ENCODE assay signal across 26 cellular contexts in genomic region chr7:101678138-101678479, GRCh38. TPM values are rescaled to one million over a fixed set of nuclear protein-coding genes. Genes with fewer than 3 reads are reported as not detected.
"Had no signal": no experiment of that assay in that cellular context is flagged by ENCODE, and none has a peak within 500 bp of the region (broad histone marks: within the 10 kb centered on the region; RNA-seq: fewer than 3 reads in every experiment).

No MANE protein-coding gene starts in this region.

- H3K27ac Mint-ChIP-seq: endodermal cell; naive B cell; stimulated activated naive B cell treated with anti-CD40 and anti-IgM and Interleukin-4, amounts not matched to agents 10 μg/mL and 1 μg/mL and 100 μg/mL, for 72 hours; stimulated activated naive CD8-positive, alpha-beta T cell treated with anti-CD3 and anti-CD28 coated beads, Interleukin-15, amount 100 ng/mL, for 72 hours had no signal

- H3K9me3 Mint-ChIP-seq: stimulated activated naive CD8-positive, alpha-beta T cell treated with anti-CD3 and anti-CD28 coated beads, Interleukin-15, amount 100 ng/mL, for 72 hours had no signal

- H3K27me3 Mint-ChIP-seq: naive B cell; stimulated activated naive CD8-positive, alpha-beta T cell treated with anti-CD3 and anti-CD28 coated beads, Interleukin-15, amount 100 ng/mL, for 72 hours had no signal

- H3K36me3 ChIP-seq: heart left ventricle, tibial nerve, upper lobe of right lung, vagina had no signal

- H3K36me3 Mint-ChIP-seq: stimulated activated naive B cell treated with anti-CD40 and anti-IgM and Interleukin-4, amounts not matched to agents 10 μg/mL and 1 μg/mL and 100 μg/mL, for 72 hours had no signal

- H3K4me3 ChIP-seq: heart left ventricle, psoas muscle, testis, tibial nerve, upper lobe of right lung, vagina had no signal

- H3K9me3 ChIP-seq: psoas muscle, testis, upper lobe of right lung, vagina had no signal

- H3K27ac ChIP-seq: heart left ventricle, psoas muscle, testis, tibial nerve, upper lobe of right lung, vagina had no signal

- DNase-seq: effector CD4-positive, alpha-beta T cell; endodermal cell; foreskin melanocyte; hippocampal formation; left colon; naive B cell; nephron progenitor cell; retina; stimulated activated CD4-positive, alpha-beta T cell treated with anti-CD3 and anti-CD28 coated beads, Interleukin-2, amount 100 ng/mL, for 24 hours; stimulated activated CD4-positive, alpha-beta T cell treated with anti-CD3 and anti-CD28 coated beads, Interleukin-4, amount 100 ng/mL, for 4 hours; stimulated activated naive B cell treated with anti-CD40 and anti-IgM and Interleukin-4, amounts not matched to agents 10 μg/mL and 1 μg/mL and 100 μg/mL, for 72 hours; stimulated activated naive CD8-positive, alpha-beta T cell treated with anti-CD3 and anti-CD28 coated beads, Interleukin-15, amount 100 ng/mL, for 72 hours; testis; upper lobe of right lung had no signal

- H3K27me3 ChIP-seq: heart left ventricle, testis, tibial nerve, upper lobe of right lung, vagina had no signal

- H3K4me1 Mint-ChIP-seq: endodermal cell; naive B cell; stimulated activated naive B cell treated with anti-CD40 and anti-IgM and Interleukin-4, amounts not matched to agents 10 μg/mL and 1 μg/mL and 100 μg/mL, for 72 hours; stimulated activated naive CD8-positive, alpha-beta T cell treated with anti-CD3 and anti-CD28 coated beads, Interleukin-15, amount 100 ng/mL, for 72 hours had no signal

- H3K4me3 Mint-ChIP-seq: endodermal cell; naive B cell; nephron progenitor cell; stimulated activated naive B cell treated with anti-CD40 and anti-IgM and Interleukin-4, amounts not matched to agents 10 μg/mL and 1 μg/mL and 100 μg/mL, for 72 hours; stimulated activated naive CD8-positive, alpha-beta T cell treated with anti-CD3 and anti-CD28 coated beads, Interleukin-15, amount 100 ng/mL, for 72 hours had no signal

RNA-seq across cellular contexts. Expression of gene MYL10, which starts 49.0 kb away (rescaled TPM):
- total RNA-seq: dermis microvascular lymphatic vessel endothelial cell, endodermal cell, heart left ventricle, kidney epithelial cell, left colon, left ventricle myocardium superior, lung microvascular endothelial cell, omental fat pad, psoas muscle, sciatic nerve, subcutaneous adipose tissue, testis, tibial nerve, upper lobe of right lung, vagina had no signal
- polyA plus RNA-seq: esophagus, heart left ventricle had no signal
